ENCODE assay signal across 20 cellular contexts in the genomic region with DNA sequence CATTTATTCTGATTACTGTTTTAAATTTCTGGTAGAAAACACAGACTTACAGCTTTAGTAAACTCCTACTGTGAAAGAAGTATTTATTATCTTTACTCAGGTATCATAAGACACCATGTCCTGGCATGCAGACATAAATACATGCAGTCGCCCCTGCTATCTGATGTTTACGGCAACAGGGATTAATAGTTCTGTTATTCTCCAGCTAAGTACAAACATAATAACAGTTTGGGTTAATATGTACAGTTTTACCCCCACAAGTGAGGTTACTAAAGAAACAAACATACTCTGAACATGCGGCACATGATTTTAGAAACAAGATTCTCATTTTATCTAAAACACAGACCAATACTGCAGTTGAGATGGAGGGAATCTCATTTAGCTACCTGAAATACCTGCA.
A peak's percentile ranks its signal among the peaks of the same experiment; 100 is the strongest.
DNase-seq lines count a peak whose midpoint lies in the region; ATAC-seq and TF ChIP-seq lines count a peak whose summit lies in the region.
"Had no signal": no experiment of that assay in that cellular context is flagged by ENCODE, and none has a peak within 500 bp of the region (broad histone marks: within the 10 kb centered on the region; RNA-seq: fewer than 3 reads in every experiment).

No MANE protein-coding gene starts in this region.

- H3K27me3 ChIP-seq in left ventricle myocardium inferior (ENCODE audit: low read depth) (no peaks in the 10 kb centered on the region), gastrocnemius medialis (no peaks in the 10 kb centered on the region)

- no peaks in the 10 kb centered on the region for H3K9me3 Mint-ChIP-seq in activated naive CD4-positive, alpha-beta T cell treated with anti-CD3 and anti-CD28 coated beads, Interleukin-2, amount 50 U/mL, for 72 hours
- H3K9me3 Mint-ChIP-seq: CD4-positive, alpha-beta T cell; HFFc6 had no signal

- 45% methylated on average over 3 of the region's 3 CpGs for WGBS in urinary bladder

- H3K27ac ChIP-seq in left ventricle myocardium inferior (replicated peaks) (peak overlapping the region; percentile 56), gastrocnemius medialis (peak overlapping the region; percentile 4 to 46 (median 42)), urinary bladder (ENCODE audit: low read depth) (peak overlapping the region; percentile 2)
- H3K27ac ChIP-seq: 22Rv1, A549, C4-2B had no signal

- H3K4me3 ChIP-seq in left ventricle myocardium inferior (no peak overlapping the region), gastrocnemius medialis (no peak overlapping the region), urinary bladder (ENCODE audit: low read depth, low read length) (no peak overlapping the region)
- H3K4me3 ChIP-seq: A549 had no signal

- ATAC-seq in left ventricle myocardium superior (no peak), gastrocnemius medialis (no peak), HG02973 (IDR thresholded peaks at IDR 0.05; ENCODE audit: unreplicated experiment) (no peak)
- no peak for ATAC-seq in activated naive CD4-positive, alpha-beta T cell treated with anti-CD3 and anti-CD28 coated beads, Interleukin-2, amount 50 U/mL, for 72 hours
- ATAC-seq: A549, HCT116 had no signal

- H3K4me1 ChIP-seq in left ventricle myocardium inferior (peaks cover 18% of the 10 kb centered on the region), gastrocnemius medialis (peaks cover 10 to 13% of the 10 kb centered on the region in 2 donors), urinary bladder (ENCODE audit: insufficient read depth) (peaks cover 2% of the 10 kb centered on the region)
- H3K4me1 ChIP-seq: A549 had no signal

- no peak for TF ChIP-seq CTCF in left ventricle myocardium inferior (IDR thresholded peaks at IDR 0.05; ENCODE audit: borderline replicate concordance)
- TF ChIP-seq CTCF in gastrocnemius medialis (IDR thresholded peaks at IDR 0.05 in 4 of 5, conservative IDR thresholded peaks at IDR 0.05 in 1 of 5), result no peak

- no peaks in the 10 kb centered on the region for H3K36me3 Mint-ChIP-seq in activated naive CD4-positive, alpha-beta T cell treated with anti-CD3 and anti-CD28 coated beads, Interleukin-2, amount 50 U/mL, for 72 hours

- H3K27ac Mint-ChIP-seq in activated naive CD4-positive, alpha-beta T cell treated with anti-CD3 and anti-CD28 coated beads, Interleukin-2, amount 50 U/mL, for 72 hours, result no peak overlapping the region
- H3K27ac Mint-ChIP-seq: CD4-positive, alpha-beta T cell; HFFc6 had no signal

- DNase-seq in left ventricle myocardium inferior, result no peak
- DNase-seq in left ventricle myocardium superior, result no peak
- DNase-seq in iris pigment epithelial cell (ENCODE audit: low read depth), result peak; percentile 72
- DNase-seq in gastrocnemius medialis, result no peak
- DNase-seq in activated naive CD4-positive, alpha-beta T cell treated with anti-CD3 and anti-CD28 coated beads, Interleukin-2, amount 50 U/mL, for 72 hours (ENCODE audit: low spot score in 2 of 2), result no peak
- no peak for DNase-seq in NCI-H2107 treated with DMSO at 0.1 percent for 48 hours (lab: John Stamatoyannopoulos, UW; ENCODE audit: unreplicated experiment)
- DNase-seq: AML-193; CD4-positive, alpha-beta T cell; DMS153; DMS79; GDM1; GOT3; H7; HFFc6 had no signal

- H3K36me3 ChIP-seq in left ventricle myocardium inferior, result no peaks in the 10 kb centered on the region
- H3K36me3 ChIP-seq in gastrocnemius medialis, result no peaks in the 10 kb centered on the region
- no peaks in the 10 kb centered on the region for H3K36me3 ChIP-seq in urinary bladder (ENCODE audit: insufficient read depth)

- H3K9me3 ChIP-seq in left ventricle myocardium inferior (replicated peaks) (peaks cover 10% of the 10 kb centered on the region), gastrocnemius medialis (no peaks in the 10 kb centered on the region)

- intact Hi-C loops in left ventricle myocardium inferior (cut with micrococcal nuclease), result no loop called here
- intact Hi-C loops in left ventricle myocardium superior (cut with micrococcal nuclease), result no loop called here
- intact Hi-C loops in gastrocnemius medialis (cut with DNase I; ENCODE audit: low total_unique reads), result no loop called here

- no peak for TF ChIP-seq POLR2A in gastrocnemius medialis (IDR thresholded peaks at IDR 0.05)

- in situ Hi-C loops in gastrocnemius medialis (cut with MboI; ENCODE audit: low sequenced_read_pairs in 4 of 4), result loop anchor here in 2 of 4 donors (10.0 to 25.0 kb wide), 2 partner anchors 97 to 120 kb away; no protein-coding TSS in a partner anchor

Comparison
In these comparisons a context has a peak if more than half of its experiments do, and no peak if none do; other contexts are left out.
1. H3K27ac ChIP-seq: peak in every context shown above with its lines; median percentile 56 in left ventricle myocardium inferior; 42 in gastrocnemius medialis; 2 in urinary bladder.